Comparison of ENCODE assay signal across 2 cellular contexts in the genomic region with DNA sequence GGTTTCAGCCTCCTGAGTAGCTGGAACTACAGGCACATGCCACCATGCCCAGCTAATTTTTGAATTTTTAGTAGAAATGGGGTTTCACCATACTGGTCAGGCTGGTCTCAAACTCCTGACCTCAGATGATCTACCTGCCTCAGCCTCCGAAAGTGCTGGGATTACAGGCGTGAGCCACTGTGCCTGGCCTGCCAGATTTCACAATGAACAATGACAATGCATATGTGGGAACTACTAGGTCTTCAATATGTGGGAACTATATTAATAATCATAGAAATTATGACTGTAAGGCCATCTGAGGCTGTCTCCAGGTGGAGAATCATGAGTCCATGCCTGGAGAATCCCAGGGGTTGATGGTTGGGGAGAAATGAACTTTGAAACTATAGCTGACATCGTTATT.
TF ChIP-seq lines count a peak whose summit lies in the region.
"Not testable (repeated sequence)": the region's sequence is repeated elsewhere in the genome, so short reads cannot be mapped to it uniquely, and the experiment has no call there.

No MANE protein-coding gene starts in this region.

TF ChIP-seq in K562, 482 proteins besides CTCF, POLR2A, EP300 and RAD21:
- peak; percentile 75 for TF ChIP-seq ZNF316 (IDR thresholded peaks at IDR 0.05)
- peak; percentile 82 for TF ChIP-seq C11orf30 (IDR thresholded peaks at IDR 0.05; ENCODE audit: low read depth)
- TF ChIP-seq SMAD4 (CRISPR knock-in tag; conservative IDR thresholded peaks at IDR 0.05): 0 out of 2 replicates have a peak, but pooled peaks have one; percentile 6
- 0 out of 2 replicates have a peak, but pooled peaks have one; percentile 20 for TF ChIP-seq SMARCE1 (IDR thresholded peaks at IDR 0.05)
- TF ChIP-seq, protein P1, sequence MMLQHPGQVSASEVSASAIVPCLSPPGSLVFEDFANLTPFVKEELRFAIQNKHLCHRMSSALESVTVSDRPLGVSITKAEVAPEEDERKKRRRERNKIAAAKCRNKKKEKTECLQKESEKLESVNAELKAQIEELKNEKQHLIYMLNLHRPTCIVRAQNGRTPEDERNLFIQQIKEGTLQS (IDR thresholded peaks at IDR 0.05): peak; percentile 13; the same call in 1 of the 2 replicates
- TF ChIP-seq, protein P1 (CRISPR knock-in tag; conservative IDR thresholded peaks at IDR 0.05): not testable (repeated sequence)
- peak; percentile 80 for TF ChIP-seq MAFG (tag; conservative IDR thresholded peaks at IDR 0.05)
- TF ChIP-seq ZNF668 (CRISPR knock-in tag; IDR thresholded peaks at IDR 0.05): 0 out of 2 replicates have a peak, but pooled peaks have one; percentile 27
- peak; percentile 68; the same call in 1 of the 2 replicates for TF ChIP-seq CEBPG (CRISPR knock-in tag; IDR thresholded peaks at IDR 0.05)
- peak in 1 of 2 experiments; percentile 75; a peak in 2 of 4 replicates for TF ChIP-seq CEBPG (tag; conservative IDR thresholded peaks at IDR 0.05 in 1 of 2, IDR thresholded peaks at IDR 0.05 in 1 of 2)
- peak; percentile 21; the same call in 1 of the 2 replicates for TF ChIP-seq TAL1 (IDR thresholded peaks at IDR 0.05)
- TF ChIP-seq NFE2L1 (tag; IDR thresholded peaks at IDR 0.05; ENCODE audit: borderline replicate concordance, low read depth): peak; percentile 52
- 0 out of 2 replicates have a peak, but pooled peaks have one; percentile 9 for TF ChIP-seq TCF3 (CRISPR knock-in tag; IDR thresholded peaks at IDR 0.05)
- TF ChIP-seq MAFK (IDR thresholded peaks at IDR 0.05; ENCODE audit: low read length): 0 out of 2 replicates have a peak, but pooled peaks have one; percentile 19
- peak; percentile 61 for TF ChIP-seq SMARCA4 (IDR thresholded peaks at IDR 0.05)
- TF ChIP-seq MAFF (IDR thresholded peaks at IDR 0.05; ENCODE audit: low read length): peak; percentile 50
- peak in 1 of 2 experiments; percentile 66; a peak in 2 of 4 replicates for TF ChIP-seq TRIM24 (IDR thresholded peaks at IDR 0.05)
- TF ChIP-seq DPF2 (IDR thresholded peaks at IDR 0.05): peak; percentile 38; the same call in 1 of the 2 replicates
- TF ChIP-seq CEBPB (tag; IDR thresholded peaks at IDR 0.05): peak; percentile 94
- TF ChIP-seq NFE2 (IDR thresholded peaks at IDR 0.05; ENCODE audit: low read depth): peak; percentile 85
TF ChIP-seq in K562: peak in this region for 18; not testable (repeated sequence) for 464.

TF ChIP-seq in liver, 16 proteins besides CTCF, POLR2A, EP300 and RAD21:
- peak; percentile 23 to 28 for TF ChIP-seq HNF4A (conservative IDR thresholded peaks at IDR 0.05)
